In the genomic region with DNA sequence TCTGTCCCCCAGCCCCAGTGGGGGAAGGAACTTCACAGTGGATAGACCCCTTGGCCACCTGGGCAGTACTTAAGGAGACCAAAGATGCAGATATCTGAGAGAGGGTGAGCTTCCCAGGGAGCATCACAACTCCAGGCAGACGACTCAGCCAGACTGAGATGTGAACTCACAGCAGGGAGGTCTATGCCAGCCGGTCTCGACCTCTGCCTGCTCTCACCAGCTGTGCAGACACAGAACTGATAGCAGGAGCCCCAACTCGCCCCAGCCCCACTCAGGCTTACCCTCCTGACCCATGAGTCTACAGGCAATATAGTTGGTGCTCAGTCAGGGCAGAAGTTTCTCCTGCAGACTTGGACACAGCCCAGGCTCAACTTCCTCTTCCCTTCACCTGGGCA, we compare ENCODE assay signal across 16 cellular contexts. TPM values are rescaled to one million over a fixed set of nuclear protein-coding genes. Genes with fewer than 3 reads are reported as not detected.
A peak's percentile ranks its signal among the peaks of the same experiment; 100 is the strongest.
DNase-seq lines count a peak whose midpoint lies in the region; ATAC-seq, FAIRE-seq and TF ChIP-seq lines count a peak whose summit lies in the region.
"Had no signal": no experiment of that assay in that cellular context is flagged by ENCODE, and none has a peak within 500 bp of the region (broad histone marks: within the 10 kb centered on the region; RNA-seq: fewer than 3 reads in every experiment).

No MANE protein-coding gene starts in this region.

- H3K9me3 ChIP-seq in A549: peaks cover 16% of the 10 kb centered on the region; the same call in 1 of the 3 replicates

- TF ChIP-seq RAD21 in A549 (conservative IDR thresholded peaks at IDR 0.05 in 1 of 2, IDR thresholded peaks at IDR 0.05 in 1 of 2): no peak

- peak; percentile 17 to 65; a peak in 3 of 6 replicates for ATAC-seq in A549
- no peak for ATAC-seq in GM21717 (IDR thresholded peaks at IDR 0.05; ENCODE audit: unreplicated experiment)

- TF ChIP-seq CTCF in A549 (IDR thresholded peaks at IDR 0.05): no peak

- no peak for FAIRE-seq in A549 (lab: Jason Lieb, UNC)

- WGBS in A549 (ENCODE audit: missing lambda C conversion rate): 10% methylated on average over 4 of the region's 4 CpGs

- H3K4me1 ChIP-seq in A549: peaks cover 26% of the 10 kb centered on the region

- TF ChIP-seq POLR2A in A549 (IDR thresholded peaks at IDR 0.05; ENCODE audit: low read length): no peak

- intact Hi-C loops in posterior vena cava (cut with DNase I): loop anchor here in 1 of 2 donors (5.0 kb wide), 1 partner anchor 66 kb away; no protein-coding TSS in a partner anchor

- H3K4me3 ChIP-seq in A549: no peak overlapping the region
- H3K4me3 ChIP-seq: lung had no signal

- CTCF ChIA-PET in A549 (lab: Yijun Ruan, JAX): interaction anchor here (0.5 to 1.0 kb wide), 2 partner anchors 13 to 166 kb away, joined by 3 to 5 read pairs; no protein-coding TSS in a partner anchor

- POLR2A ChIA-PET in A549 (lab: Yijun Ruan, JAX): no interaction called here

- H3K27ac ChIP-seq in A549: no peak overlapping the region

- H3K4me2 ChIP-seq in A549: no peak overlapping the region

- no peak for DNase-seq in A549 (ENCODE audit: low read depth in 1 of 2, low spot score in 1 of 2)
- peak; percentile 38 for DNase-seq in NCI-H2171 (lab: John Stamatoyannopoulos, UW)
- DNase-seq in ecto neural progenitor cell (ENCODE audit: low spot score): peak; percentile 40
- DNase-seq in posterior vena cava (ENCODE audit: low spot score): peak; percentile 76
- DNase-seq in activated CD4-positive, alpha-beta T cell treated with anti-CD3 and anti-CD28 coated beads for 4 hours: no peak
- DNase-seq in NCI-H1930 (lab: John Stamatoyannopoulos, UW): no peak
- DNase-seq: activated CD4-positive, alpha-beta T cell treated with anti-CD3 and anti-CD28 coated beads, Interleukin-2, amount 50 U/mL, for 1 hour; DMS79; hypothalamus; NCI-H526; SHP77; T-helper 9 cell had no signal

- TF ChIP-seq EP300 in A549 (IDR thresholded peaks at IDR 0.05): no peak

TF ChIP-seq in A549, 52 proteins besides CTCF, POLR2A, EP300 and RAD21:
- no peak for TF ChIP-seq POLR2AphosphoS2 (conservative IDR thresholded peaks at IDR 0.05; ENCODE audit: low read length)
- TF ChIP-seq RCOR1 (IDR thresholded peaks at IDR 0.05; ENCODE audit: low read depth, low read length): no peak
- no peak for TF ChIP-seq RNF2 (IDR thresholded peaks at IDR 0.05; ENCODE audit: borderline replicate concordance, low read depth)
- no peak for TF ChIP-seq MAFK (IDR thresholded peaks at IDR 0.05; ENCODE audit: partially characterized antibody)
- TF ChIP-seq, protein P1, sequence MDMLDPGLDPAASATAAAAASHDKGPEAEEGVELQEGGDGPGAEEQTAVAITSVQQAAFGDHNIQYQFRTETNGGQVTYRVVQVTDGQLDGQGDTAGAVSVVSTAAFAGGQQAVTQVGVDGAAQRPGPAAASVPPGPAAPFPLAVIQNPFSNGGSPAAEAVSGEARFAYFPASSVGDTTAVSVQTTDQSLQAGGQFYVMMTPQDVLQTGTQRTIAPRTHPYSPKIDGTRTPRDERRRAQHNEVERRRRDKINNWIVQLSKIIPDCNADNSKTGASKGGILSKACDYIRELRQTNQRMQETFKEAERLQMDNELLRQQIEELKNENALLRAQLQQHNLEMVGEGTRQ (IDR thresholded peaks at IDR 0.05): no peak
- no peak for TF ChIP-seq NPAS2 (CRISPR knock-in tag; IDR thresholded peaks at IDR 0.05; ENCODE audit: borderline replicate concordance)
- no peak for TF ChIP-seq ESRRA (IDR thresholded peaks at IDR 0.05; ENCODE audit: borderline replicate concordance, low read length)
- no peak for TF ChIP-seq JUNB (IDR thresholded peaks at IDR 0.05)

RNA-seq across cellular contexts. Expression of a gene that starts 29.7 kb away (rescaled TPM):
- polyA plus RNA-seq in A549 (2011; rRNA removed): not detected in 2 replicates
- not detected in 2 replicates for polyA plus RNA-seq in A549 (2012; cell fraction: cytosol; rRNA removed)
- not detected in 2 replicates for polyA plus RNA-seq in A549 (2012; cell fraction: nucleus; rRNA removed)
- not detected in 3 replicates for polyA plus RNA-seq in A549 (2017; fragmentation: RNase III; extraction: RNeasy Plus Mini Kit Qiagen cat#74134 plus additional on column Dnase treatment)
- not detected in 2 replicates for polyA minus RNA-seq in A549 (2011; rRNA and poly(A)+ RNA removed)
- not detected for total RNA-seq in posterior vena cava
- polyA plus RNA-seq: BJ, neural cell had no signal

RNA-seq across cellular contexts. Expression of a gene that starts 47.9 kb away (rescaled TPM):
- 21.7 and 29.0 TPM in 2 replicates for polyA plus RNA-seq in A549 (2011; rRNA removed)
- 15.0 and 17.1 TPM in 2 replicates for polyA plus RNA-seq in A549 (2012; cell fraction: cytosol; rRNA removed)
- polyA plus RNA-seq in A549 (2012; cell fraction: nucleus; rRNA removed): 163 and 183 TPM in 2 replicates
- 22.7 to 31.8 TPM (median 24.9 TPM) in 3 replicates for polyA plus RNA-seq in A549 (2017; fragmentation: RNase III; extraction: RNeasy Plus Mini Kit Qiagen cat#74134 plus additional on column Dnase treatment)
- polyA minus RNA-seq in A549 (2011; rRNA and poly(A)+ RNA removed): 18.4 and 22.0 TPM in 2 replicates
- 10 to 100 TPM; 18.5 to 30.5 TPM for total RNA-seq in posterior vena cava
- polyA plus RNA-seq: neural cell had no signal

Comparison
In these comparisons a context has a peak if more than half of its experiments do, and no peak if none do; other contexts are left out.
1. DNase-seq: peak in NCI-H2171 (single experiment), ecto neural progenitor cell (single experiment) and posterior vena cava (single experiment); none in A549 (0 of 2), activated CD4-positive, alpha-beta T cell treated with anti-CD3 and anti-CD28 coated beads for 4 hours (0 of 2) and NCI-H1930 (0 of 2).